ENCODE assay signal across 9 cellular contexts in genomic region chr3:11140054-11140712, GRCh38. TPM values are rescaled to one million over a fixed set of nuclear protein-coding genes. Genes with fewer than 3 reads are reported as not detected.
A peak's percentile ranks its signal among the peaks of the same experiment; 100 is the strongest.
DNase-seq lines count a peak whose midpoint lies in the region; ATAC-seq, FAIRE-seq and TF ChIP-seq lines count a peak whose summit lies in the region.
"Had no signal": no experiment of that assay in that cellular context is flagged by ENCODE, and none has a peak within 500 bp of the region (broad histone marks: within the 10 kb centered on the region; RNA-seq: fewer than 3 reads in every experiment).

No MANE protein-coding gene starts in this region.

- no peaks in the 10 kb centered on the region for H3K9me3 ChIP-seq in IMR-90 (ENCODE audit: control insufficient read depth, insufficient read depth, low read length)
- no peaks in the 10 kb centered on the region for H3K9me3 ChIP-seq in mucosa of rectum (ENCODE audit: control insufficient read depth in 2 of 2, low read length in 2 of 2)
- H3K9me3 ChIP-seq in kidney (ENCODE audit: control insufficient read depth in 1 of 2, low read length in 2 of 2) = no peaks in the 10 kb centered on the region
- H3K9me3 ChIP-seq: SJSA1 had no signal

- no peaks in the 10 kb centered on the region for H3K27me3 Mint-ChIP-seq in activated B cell treated with CpG ODN at 0.5 μM for 24 hours

- WGBS in IMR-90 (ENCODE audit: extremely low coverage in 2 of 2, insufficient read length in 1 of 2), 2 experiments = 87% methylated on average over 5 of the region's 13 CpGs; no CpG with 5 or more reads in 1 of the 2 experiments

- no TSS peak for BruUV-seq in IMR-90 (replicated peaks; lab: Mats Ljungman, UMichigan)

- no peaks in the 10 kb centered on the region for H3K36me3 ChIP-seq in IMR-90 (ENCODE audit: control insufficient read depth, insufficient read depth, low read length)
- no peaks in the 10 kb centered on the region for H3K36me3 ChIP-seq in mucosa of rectum (ENCODE audit: control insufficient read depth in 2 of 2, insufficient read depth in 2 of 2, low read length in 2 of 2)
- no peaks in the 10 kb centered on the region for H3K36me3 ChIP-seq in kidney (ENCODE audit: control insufficient read depth in 1 of 2, insufficient read depth in 2 of 2, low read length in 2 of 2)
- H3K36me3 ChIP-seq: SJSA1 had no signal

- H3K9me1 ChIP-seq in IMR-90 (ENCODE audit: insufficient read depth, low read length) = peaks cover 16% of the 10 kb centered on the region

- H3K4ac ChIP-seq in IMR-90 (ENCODE audit: low read depth, low read length) = no peak overlapping the region

- H3K4me2 ChIP-seq in IMR-90 (ENCODE audit: low read depth, low read length) = no peak overlapping the region

- no peaks in the 10 kb centered on the region for H3K9me3 Mint-ChIP-seq in activated B cell treated with CpG ODN at 0.5 μM for 24 hours

- TF ChIP-seq CTCF in IMR-90 (conservative IDR thresholded peaks at IDR 0.05; ENCODE audit: low read depth, low read length) (no peak), activated B cell treated with CpG ODN at 0.5 μM for 24 hours (IDR thresholded peaks at IDR 0.05) (no peak), kidney (IDR thresholded peaks at IDR 0.05; ENCODE audit: borderline replicate concordance, extremely low read depth, insufficient read depth) (no peak)

- H3K4me1 ChIP-seq in IMR-90 (ENCODE audit: control insufficient read depth, insufficient read depth, low read length) (peaks cover 12% of the 10 kb centered on the region), mucosa of rectum (ENCODE audit: control insufficient read depth in 2 of 2, insufficient read depth in 2 of 2, low read length in 2 of 2) (peaks cover 4 to 7% of the 10 kb centered on the region in 2 donors), kidney (ENCODE audit: control insufficient read depth in 1 of 2, insufficient read depth in 1 of 2, low read depth in 1 of 2, low read length in 2 of 2) (no peaks in the 10 kb centered on the region)

- H3K27ac Mint-ChIP-seq in activated B cell treated with CpG ODN at 0.5 μM for 24 hours = peak overlapping the region; percentile 57

- POLR2A ChIA-PET in IMR-90 (lab: Charles Lee; ENCODE audit: unreplicated experiment) (no interaction called here), activated B cell treated with CpG ODN at 0.5 μM for 24 hours (lab: Charles Lee) (no interaction called here)

- no peaks in the 10 kb centered on the region for H3K36me3 Mint-ChIP-seq in activated B cell treated with CpG ODN at 0.5 μM for 24 hours (ENCODE audit: low read depth)

- H2AFZ ChIP-seq in IMR-90 (replicated peaks; ENCODE audit: low read length, poor library complexity) = no peak overlapping the region

- no peak overlapping the region for H4K91ac ChIP-seq in IMR-90 (ENCODE audit: insufficient read depth, low read depth, low read length)

- intact Hi-C loops in IMR-90 (cut with micrococcal nuclease) = no loop called here
- intact Hi-C loops in activated B cell treated with CpG ODN at 0.5 μM for 24 hours (cut with micrococcal nuclease) = loop anchor here (1.0 to 5.0 kb wide), 3 partner anchors 15 to 502 kb away; no protein-coding TSS in a partner anchor
- intact Hi-C loops in kidney (cut with DNase I) = no loop called here

- H4K20me1 ChIP-seq in IMR-90 (ENCODE audit: insufficient read depth, low read length) = peaks cover 3% of the 10 kb centered on the region; the same call in 1 of the 2 replicates

- H2AK5ac ChIP-seq in IMR-90 (ENCODE audit: low read depth, low read length) = peak overlapping the region; percentile 24; the same call in 1 of the 2 replicates

- no peak overlapping the region for H2BK5ac ChIP-seq in IMR-90 (ENCODE audit: low read depth, low read length, poor library complexity, severe bottlenecking)

- FAIRE-seq in GM18507 (lab: Jason Lieb, UNC) = peak; percentile 95
- FAIRE-seq in kidney (lab: Jason Lieb, UNC) = no peak

- peak; percentile 43 for DNase-seq in GM18507 (ENCODE audit: extremely low spot score, insufficient read length, low read depth)
- no peak for DNase-seq in IMR-90
- peak; percentile 56 for DNase-seq in activated B cell treated with CpG ODN at 0.5 μM for 24 hours
- DNase-seq in effector CD8-positive, alpha-beta T cell (lab: John Stamatoyannopoulos, UW) = no peak
- no peak for DNase-seq in kidney
- DNase-seq in hippocampal formation (lab: John Stamatoyannopoulos, UW) = no peak

- dilution Hi-C loops in IMR-90 (cut with HindIII; ENCODE audit: low sequenced_read_pairs, unreplicated experiment) = no loop called here

- TF ChIP-seq POLR2A in IMR-90 (IDR thresholded peaks at IDR 0.05; ENCODE audit: low read depth, low read length) = no peak

- H3K9ac ChIP-seq in IMR-90 (ENCODE audit: low read depth, low read length) (no peak overlapping the region), mucosa of rectum (ENCODE audit: low read depth in 1 of 2, low read length in 2 of 2) (peak overlapping the region in 1 of 2 donors; percentile 24), kidney (ENCODE audit: low read length in 2 of 2) (no peak overlapping the region)

- H3K23ac ChIP-seq in IMR-90 (ENCODE audit: low read depth, low read length) = no peak overlapping the region

- no peak overlapping the region for H4K5ac ChIP-seq in IMR-90 (ENCODE audit: low read depth, low read length)

- H3K27ac ChIP-seq in IMR-90 (ENCODE audit: insufficient read depth, low read length) (no peak overlapping the region), mucosa of rectum (ENCODE audit: low read depth in 2 of 2, low read length in 2 of 2) (peak overlapping the region; percentile 70 to 77), kidney (ENCODE audit: low read depth in 2 of 2, low read length in 2 of 2) (no peak overlapping the region)
- H3K27ac ChIP-seq: SJSA1 had no signal

- H3K14ac ChIP-seq in IMR-90 (replicated peaks; ENCODE audit: low read depth, low read length) = no peak overlapping the region

- TF ChIP-seq RAD21 in IMR-90 (IDR thresholded peaks at IDR 0.05; ENCODE audit: low read length) = no peak

- in situ Hi-C loops in IMR-90 (cut with MboI; ENCODE audit: low sequenced_read_pairs) = no loop called here

- H2AK9ac ChIP-seq in IMR-90 (replicated peaks; ENCODE audit: low read depth, low read length, poor library complexity) = no peak overlapping the region

- H3K4me3 ChIP-seq in IMR-90 (ENCODE audit: insufficient read depth, low read depth, low read length) (no peak overlapping the region), mucosa of rectum (ENCODE audit: low read length in 2 of 2) (peak overlapping the region; percentile 16 to 39), kidney (ENCODE audit: low read length in 2 of 2) (no peak overlapping the region)
- H3K4me3 ChIP-seq: SJSA1 had no signal

- H2BK120ac ChIP-seq in IMR-90 (ENCODE audit: low read depth, low read length) = no peak overlapping the region

- ATAC-seq in GM21447 (IDR thresholded peaks at IDR 0.05; ENCODE audit: unreplicated experiment) = peak; percentile 99
- ATAC-seq in IMR-90 (ENCODE audit: low read depth) = no peak
- ATAC-seq in activated B cell treated with CpG ODN at 0.5 μM for 24 hours (ENCODE audit: low read depth) = peak; percentile 99

- no peak overlapping the region for H4K8ac ChIP-seq in IMR-90 (ENCODE audit: low read depth in 2 of 2, low read length in 2 of 2)

- H3K27me3 ChIP-seq in IMR-90 (ENCODE audit: control insufficient read depth, insufficient read depth, low read length) (no peaks in the 10 kb centered on the region), mucosa of rectum (ENCODE audit: control insufficient read depth in 2 of 2, insufficient read depth in 2 of 2, low read length in 2 of 2) (no peaks in the 10 kb centered on the region)
- H3K27me3 ChIP-seq: SJSA1 had no signal

- H3K4me3 Mint-ChIP-seq in activated B cell treated with CpG ODN at 0.5 μM for 24 hours = peak overlapping the region; percentile 39

- H3K18ac ChIP-seq in IMR-90 (ENCODE audit: low read depth, low read length) = no peak overlapping the region

- no peak overlapping the region for H3K56ac ChIP-seq in IMR-90 (ENCODE audit: extremely low read depth, insufficient read depth, low read length)

- no peak overlapping the region for H2BK15ac ChIP-seq in IMR-90 (ENCODE audit: low read depth, low read length)

- peaks cover 34% of the 10 kb centered on the region for H3K4me1 Mint-ChIP-seq in activated B cell treated with CpG ODN at 0.5 μM for 24 hours

- CTCF ChIA-PET in IMR-90 (lab: Yijun Ruan, JAX) = no interaction called here
- CTCF ChIA-PET in activated B cell treated with CpG ODN at 0.5 μM for 24 hours (lab: Charles Lee) = interaction anchor here (1.2 to 1.3 kb wide), 2 partner anchors 18 to 43 kb away, joined by 3 read pairs; no protein-coding TSS in a partner anchor

- H2BK20ac ChIP-seq in IMR-90 (ENCODE audit: low read depth, low read length) = no peak overlapping the region; the same call in 1 of the 2 replicates

- peaks cover 0 to 10% of the 10 kb centered on the region in 2 experiments; a peak in 2 of 4 replicates for H3K79me1 ChIP-seq in IMR-90 (ENCODE audit: low read depth in 1 of 2, low read length in 2 of 2)

TF ChIP-seq in IMR-90, 13 proteins besides CTCF, POLR2A, EP300 and RAD21:
- no peak for TF ChIP-seq MAFK (IDR thresholded peaks at IDR 0.05; ENCODE audit: low read depth, low read length)
- no peak for TF ChIP-seq MXI1 (IDR thresholded peaks at IDR 0.05; ENCODE audit: borderline replicate concordance, low read depth, low read length)
- TF ChIP-seq, protein P1, sequence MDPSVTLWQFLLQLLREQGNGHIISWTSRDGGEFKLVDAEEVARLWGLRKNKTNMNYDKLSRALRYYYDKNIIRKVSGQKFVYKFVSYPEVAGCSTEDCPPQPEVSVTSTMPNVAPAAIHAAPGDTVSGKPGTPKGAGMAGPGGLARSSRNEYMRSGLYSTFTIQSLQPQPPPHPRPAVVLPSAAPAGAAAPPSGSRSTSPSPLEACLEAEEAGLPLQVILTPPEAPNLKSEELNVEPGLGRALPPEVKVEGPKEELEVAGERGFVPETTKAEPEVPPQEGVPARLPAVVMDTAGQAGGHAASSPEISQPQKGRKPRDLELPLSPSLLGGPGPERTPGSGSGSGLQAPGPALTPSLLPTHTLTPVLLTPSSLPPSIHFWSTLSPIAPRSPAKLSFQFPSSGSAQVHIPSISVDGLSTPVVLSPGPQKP (IDR thresholded peaks at IDR 0.05; ENCODE audit: borderline replicate concordance, low read depth, low read length) = no peak
- no peak for TF ChIP-seq MAZ (IDR thresholded peaks at IDR 0.05; ENCODE audit: borderline replicate concordance, low read depth, low read length)
- TF ChIP-seq CHD1 (IDR thresholded peaks at IDR 0.05; ENCODE audit: low read depth, low read length) = no peak

RNA-seq across cellular contexts. Expression of gene HRH1, which starts 14.1 kb away (rescaled TPM):
- total RNA-seq in IMR-90 (2012; rRNA removed) = 13.1 and 16.1 TPM in 2 replicates
- polyA plus RNA-seq in IMR-90 (2012; rRNA removed) = 7.6 and 8.1 TPM in 2 replicates
- polyA plus RNA-seq in IMR-90 (2012; cell fraction: cytosol; rRNA removed) = 3.3 and 4.8 TPM in 2 replicates
- 4.1 and 7.2 TPM in 2 replicates for polyA plus RNA-seq in IMR-90 (2012; cell fraction: nucleus; rRNA removed; ENCODE audit: low replicate concordance)
- not detected in 2 replicates for total RNA-seq in activated B cell treated with CpG ODN at 0.5 μM for 24 hours
- total RNA-seq in kidney = 32.3 TPM
- polyA plus RNA-seq in kidney (ENCODE audit: insufficient read depth, low read depth, low replicate concordance) = 1.9 TPM

Comparison
In these comparisons a context has a peak if more than half of its experiments do, and no peak if none do; other contexts are left out.
1. DNase-seq: peak in GM18507 (single experiment) and activated B cell treated with CpG ODN at 0.5 μM for 24 hours (single experiment); none in IMR-90 (single experiment), effector CD8-positive, alpha-beta T cell (single experiment), kidney (single experiment) and hippocampal formation (0 of 2).
2. H3K27ac ChIP-seq: peak in mucosa of rectum (2 of 2); none in IMR-90 (single experiment) and kidney (0 of 2).
3. H3K4me3 ChIP-seq: peak in mucosa of rectum (2 of 2); none in IMR-90 (single experiment) and kidney (0 of 2).
4. RNA of gene HRH1, which starts 14.1 kb away (total RNA-seq): 32.3 TPM in kidney (single experiment) and 13.1 to 16.1 TPM in IMR-90; not detected in activated B cell treated with CpG ODN at 0.5 μM for 24 hours; every median in the first group is over 10 times any median in the second.